Comparison of ENCODE assay signal across 23 cellular contexts in the genomic region with DNA sequence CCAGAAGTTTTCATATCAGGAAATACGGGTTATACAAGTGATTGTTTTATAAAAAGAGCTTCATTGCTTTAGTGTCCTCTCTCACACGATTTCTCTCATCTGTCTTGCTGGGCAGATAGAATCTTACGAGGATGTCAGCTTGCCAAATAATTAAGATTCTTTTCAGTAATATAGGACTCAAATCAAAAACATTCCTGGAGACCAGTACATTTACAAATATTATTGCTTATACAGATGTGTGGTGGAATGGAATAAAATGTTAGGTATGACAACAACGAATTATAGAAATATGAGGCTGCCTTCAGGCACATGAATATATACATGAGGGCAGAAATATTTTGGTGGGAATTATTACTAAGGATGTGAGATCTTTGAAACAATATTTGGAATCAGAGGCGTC.
"Had no signal": no experiment of that assay in that cellular context is flagged by ENCODE, and none has a peak within 500 bp of the region (broad histone marks: within the 10 kb centered on the region; RNA-seq: fewer than 3 reads in every experiment).

No MANE protein-coding gene starts in this region.

- DNase-seq: cortex of kidney; effector memory CD8-positive, alpha-beta T cell; erythroblast; foreskin fibroblast; gastrocnemius medialis; head of caudate nucleus; left ventricle myocardium superior; lower lobe of right lung; mucosa of descending colon; naive B cell; stimulated activated CD4-positive, alpha-beta T cell treated with anti-CD3 and anti-CD28 coated beads, Interleukin-12 subunit alpha, Interleukin-12 subunit beta, amount 100 ng/mL, for 4 hours; stimulated activated CD4-positive, alpha-beta T cell treated with anti-CD3 and anti-CD28 coated beads, Interleukin-1b, Interleukin-23, amount 100 ng/mL, for 48 hours; stimulated activated CD4-positive, alpha-beta T cell treated with anti-CD3 and anti-CD28 coated beads, Interleukin-4, amount 100 ng/mL, for 1 hour; stimulated activated CD8-positive, alpha-beta memory T cell treated with anti-CD3 and anti-CD28 coated beads, Interleukin-4, amount 100 ng/mL, for 48 hours; stimulated activated naive CD4-positive, alpha-beta T cell; stimulated activated naive CD8-positive, alpha-beta T cell treated with anti-CD3 and anti-CD28 coated beads, Interleukin-15, amount 100 ng/mL, for 72 hours; thyroid gland had no signal

- H3K4me1 ChIP-seq: gastrocnemius medialis, lower lobe of right lung, prostate gland, right atrium auricular region had no signal

- H3K36me3 ChIP-seq: gastrocnemius medialis, lower lobe of right lung, neutrophil, prostate gland, right atrium auricular region, thyroid gland had no signal

- H3K4me2 ChIP-seq: smooth muscle cell had no signal

- H3K9me3 ChIP-seq: gastrocnemius medialis, lower lobe of right lung, mucosa of descending colon, neutrophil, prostate gland, right atrium auricular region, thyroid gland had no signal

- ATAC-seq: effector memory CD8-positive, alpha-beta T cell; gastrocnemius medialis; left ventricle myocardium superior; lower lobe of right lung; mucosa of descending colon; natural killer cell treated with Interleukin-12 subunit alpha and Interleukin-12 subunit beta and Interleukin-15 and Interleukin-18, amount 100 ng/mL, for 72 hours; sciatic nerve; stimulated activated naive CD8-positive, alpha-beta T cell treated with anti-CD3 and anti-CD28 coated beads, Interleukin-15, amount 100 ng/mL, for 72 hours had no signal

- H3K27me3 ChIP-seq: gastrocnemius medialis, neutrophil, right atrium auricular region, thyroid gland had no signal

- H3K27ac ChIP-seq: gastrocnemius medialis, lower lobe of right lung, neutrophil, prostate gland, right atrium auricular region, thyroid gland had no signal

- H3K4me3 ChIP-seq: gastrocnemius medialis, lower lobe of right lung, mucosa of descending colon, prostate gland, right atrium auricular region, smooth muscle cell, thyroid gland had no signal
